Comparison of ENCODE assay signal across 21 cellular contexts in the genomic region with DNA sequence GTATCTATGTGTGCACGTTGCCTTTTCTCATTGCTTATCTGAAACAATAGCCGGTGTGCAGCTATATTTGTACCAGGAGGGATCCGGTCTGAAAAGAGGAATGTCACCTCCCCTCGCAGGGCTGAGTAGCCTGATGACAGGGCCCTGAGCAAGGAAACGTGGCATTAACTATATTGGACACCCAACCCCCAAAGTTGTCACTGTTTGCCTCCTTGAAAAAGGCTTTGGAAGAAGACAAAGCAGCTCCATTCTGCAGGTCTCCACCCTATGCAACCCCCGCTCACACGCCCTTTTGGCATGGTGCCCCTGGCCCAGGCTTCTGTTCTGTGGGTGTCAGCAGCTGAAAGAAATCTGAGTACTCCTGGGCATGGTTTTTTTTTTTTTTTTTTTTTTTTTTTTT. TPM values are rescaled to one million over a fixed set of nuclear protein-coding genes. Genes with fewer than 3 reads are reported as not detected.
DNase-seq lines count a peak whose midpoint lies in the region; ATAC-seq and TF ChIP-seq lines count a peak whose summit lies in the region.
"Had no signal": no experiment of that assay in that cellular context is flagged by ENCODE, and none has a peak within 500 bp of the region (broad histone marks: within the 10 kb centered on the region; RNA-seq: fewer than 3 reads in every experiment).

No MANE protein-coding gene starts in this region.

- no peak overlapping the region for H2BK120ac ChIP-seq in mesenchymal stem cell (ENCODE audit: low read depth, low read length)

- H3K27me3 Mint-ChIP-seq in brain, result peaks cover 3% of the 10 kb centered on the region
- H3K27me3 Mint-ChIP-seq in nephron (ENCODE audit: low read depth), result no peaks in the 10 kb centered on the region
- H3K27me3 Mint-ChIP-seq in CD8-positive, alpha-beta memory T cell, result peaks cover 0 to 21% of the 10 kb centered on the region in 2 donors
- H3K27me3 Mint-ChIP-seq in activated naive CD4-positive, alpha-beta T cell treated with anti-CD3 and anti-CD28 coated beads, Interleukin-2, amount 10 ng/mL, durations not matched to agents 7 days and 5 days, result no peaks in the 10 kb centered on the region
- peaks cover 3% of the 10 kb centered on the region for H3K27me3 Mint-ChIP-seq in activated T-cell treated with anti-CD3 and anti-CD28 coated beads, Interleukin-2, amount 50 U/mL, for 4 hours (ENCODE audit: low read depth)
- H3K27me3 Mint-ChIP-seq: progenitor cell of endocrine pancreas had no signal

- H4K91ac ChIP-seq in mesenchymal stem cell (ENCODE audit: low read length), result no peak overlapping the region

- H3K9me3 ChIP-seq in CD8-positive, alpha-beta memory T cell (ENCODE audit: low read length), result no peaks in the 10 kb centered on the region
- no peaks in the 10 kb centered on the region for H3K9me3 ChIP-seq in mesenchymal stem cell (ENCODE audit: control insufficient read depth, low read length)

- 66% methylated on average over 7 of the region's 7 CpGs for WGBS in mesenchymal stem cell

- H3K79me1 ChIP-seq in mesenchymal stem cell (replicated peaks; ENCODE audit: low read length, poor library complexity, severe bottlenecking), result no peaks in the 10 kb centered on the region

- no peak overlapping the region for H3K9ac ChIP-seq in mesenchymal stem cell (ENCODE audit: low read length)

- H3K27me3 ChIP-seq in CD8-positive, alpha-beta memory T cell (ENCODE audit: insufficient read depth, low read length, poor library complexity, severe bottlenecking), result no peaks in the 10 kb centered on the region
- peaks cover 0 to 52% of the 10 kb centered on the region in 2 experiments for H3K27me3 ChIP-seq in mesenchymal stem cell (ENCODE audit: control insufficient read depth in 1 of 2, insufficient read depth in 1 of 2, low read length in 2 of 2)
- H3K27me3 ChIP-seq: hepatocyte had no signal

- no peak overlapping the region for H2BK15ac ChIP-seq in mesenchymal stem cell (ENCODE audit: low read depth, poor library complexity, severe bottlenecking)

- no peak for ATAC-seq in activated T-cell treated with anti-CD3 and anti-CD28 coated beads, Interleukin-2, amount 50 U/mL, for 4 hours
- ATAC-seq: esophagus mucosa had no signal

- no peak overlapping the region for H4K8ac ChIP-seq in mesenchymal stem cell (ENCODE audit: low read length)

- H2BK12ac ChIP-seq in mesenchymal stem cell (ENCODE audit: low read length in 2 of 2), result no peak overlapping the region

- no peaks in the 10 kb centered on the region for H3K36me3 ChIP-seq in CD8-positive, alpha-beta memory T cell (ENCODE audit: insufficient read depth, low read length)
- H3K36me3 ChIP-seq in mesenchymal stem cell (ENCODE audit: control insufficient read depth in 1 of 2, insufficient read depth in 2 of 2, low read depth in 1 of 2, low read length in 2 of 2), result no peaks in the 10 kb centered on the region

- DNase-seq in DMS79 treated with DMSO at 0.1 percent for 48 hours (lab: John Stamatoyannopoulos, UW), result peak; percentile 51
- DNase-seq in NCI-H1092 treated with DMSO at 0.1 percent for 48 hours (lab: John Stamatoyannopoulos, UW), result peak; percentile 68
- no peak for DNase-seq in CD8-positive, alpha-beta memory T cell
- no peak for DNase-seq in activated naive CD4-positive, alpha-beta T cell treated with anti-CD3 and anti-CD28 coated beads, Interleukin-2, amount 10 ng/mL, durations not matched to agents 7 days and 5 days
- DNase-seq in activated T-cell treated with anti-CD3 and anti-CD28 coated beads, Interleukin-2, amount 50 U/mL, for 4 hours, result no peak
- no peak for DNase-seq in mesenchymal stem cell
- DNase-seq: activated CD4-positive, CD25-positive, alpha-beta regulatory T cell; activated effector memory CD4-positive, alpha-beta T cell treated with anti-CD3 and anti-CD28 coated beads, Interleukin-2, amount 50 U/mL, for 16 hours; KBM-7; kidney; NCI-H1436; NCI-H82; T-helper 1 cell had no signal

- no peak overlapping the region for H2BK5ac ChIP-seq in mesenchymal stem cell (ENCODE audit: low read depth, low read length, poor library complexity, severe bottlenecking)

- H3K36me3 Mint-ChIP-seq in brain (no peaks in the 10 kb centered on the region), nephron (ENCODE audit: low read depth) (no peaks in the 10 kb centered on the region)
- no peaks in the 10 kb centered on the region for H3K36me3 Mint-ChIP-seq in CD8-positive, alpha-beta memory T cell
- H3K36me3 Mint-ChIP-seq in activated naive CD4-positive, alpha-beta T cell treated with anti-CD3 and anti-CD28 coated beads, Interleukin-2, amount 10 ng/mL, durations not matched to agents 7 days and 5 days, result no peaks in the 10 kb centered on the region
- H3K36me3 Mint-ChIP-seq in activated T-cell treated with anti-CD3 and anti-CD28 coated beads, Interleukin-2, amount 50 U/mL, for 4 hours (ENCODE audit: insufficient read depth), result no peaks in the 10 kb centered on the region

- H3K4me3 Mint-ChIP-seq in brain, result peak overlapping the region in 3 of 5 experiments; percentile 1 to 18 (median 12)
- peak overlapping the region in 1 of 3 experiments; percentile 37 for H3K4me3 Mint-ChIP-seq in nephron
- no peak overlapping the region for H3K4me3 Mint-ChIP-seq in CD8-positive, alpha-beta memory T cell
- H3K4me3 Mint-ChIP-seq in activated naive CD4-positive, alpha-beta T cell treated with anti-CD3 and anti-CD28 coated beads, Interleukin-2, amount 10 ng/mL, durations not matched to agents 7 days and 5 days, result no peak overlapping the region
- no peak overlapping the region for H3K4me3 Mint-ChIP-seq in activated T-cell treated with anti-CD3 and anti-CD28 coated beads, Interleukin-2, amount 50 U/mL, for 4 hours
- H3K4me3 Mint-ChIP-seq: dendritic cell treated with granulocyte-macrophage colony-stimulating factor and Interleukin-4, amounts not matched to agents 40 ng/mL and 50 ng/mL, for 4 days had no signal

- no peak overlapping the region for H3K14ac ChIP-seq in mesenchymal stem cell (ENCODE audit: low read length in 2 of 2)

- no peak overlapping the region for H3K4me2 ChIP-seq in mesenchymal stem cell (ENCODE audit: low read length, poor library complexity, severe bottlenecking)
- H3K4me2 ChIP-seq: hepatocyte had no signal

- TF ChIP-seq CTCF in brain (conservative IDR thresholded peaks at IDR 0.05) (no peak), nephron (IDR thresholded peaks at IDR 0.05; ENCODE audit: unreplicated experiment in 3 of 3) (no peak)

- no peaks in the 10 kb centered on the region for H3K4me1 ChIP-seq in CD8-positive, alpha-beta memory T cell (ENCODE audit: insufficient read depth, low read length)
- no peaks in the 10 kb centered on the region for H3K4me1 ChIP-seq in mesenchymal stem cell (ENCODE audit: control insufficient read depth, insufficient read depth, low read depth, low read length)

- CTCF ChIA-PET in CD8-positive, alpha-beta memory T cell (lab: Charles Lee), result no interaction called here
- CTCF ChIA-PET in activated naive CD4-positive, alpha-beta T cell treated with anti-CD3 and anti-CD28 coated beads, Interleukin-2, amount 10 ng/mL, durations not matched to agents 7 days and 5 days (lab: Charles Lee), result no interaction called here

- POLR2A ChIA-PET in CD8-positive, alpha-beta memory T cell (lab: Charles Lee), result no interaction called here

- H2AFZ ChIP-seq in mesenchymal stem cell (ENCODE audit: low read depth, low read length), result no peak overlapping the region
- H2AFZ ChIP-seq: hepatocyte had no signal

- H3K27ac Mint-ChIP-seq in brain (peak overlapping the region in 4 of 5 experiments; percentile 24 to 83 (median 67)), nephron (peak overlapping the region; percentile 50 to 85 (median 53))
- no peak overlapping the region for H3K27ac Mint-ChIP-seq in CD8-positive, alpha-beta memory T cell
- H3K27ac Mint-ChIP-seq in activated naive CD4-positive, alpha-beta T cell treated with anti-CD3 and anti-CD28 coated beads, Interleukin-2, amount 10 ng/mL, durations not matched to agents 7 days and 5 days, result no peak overlapping the region
- H3K27ac Mint-ChIP-seq: dendritic cell treated with granulocyte-macrophage colony-stimulating factor and Interleukin-4, amounts not matched to agents 40 ng/mL and 50 ng/mL, for 4 days; progenitor cell of endocrine pancreas had no signal

- H2AK5ac ChIP-seq in mesenchymal stem cell (ENCODE audit: low read length, severe bottlenecking), result no peak overlapping the region

- no peak overlapping the region for H3K27ac ChIP-seq in CD8-positive, alpha-beta memory T cell (ENCODE audit: low read depth, low read length)
- H3K27ac ChIP-seq in mesenchymal stem cell (ENCODE audit: low read length, poor library complexity, severe bottlenecking), result no peak overlapping the region
- H3K27ac ChIP-seq: hepatocyte had no signal

- no peak overlapping the region for H3K4me3 ChIP-seq in CD8-positive, alpha-beta memory T cell (ENCODE audit: low read length)
- H3K4me3 ChIP-seq in mesenchymal stem cell (ENCODE audit: insufficient read depth in 1 of 2, low read depth in 1 of 2, low read length in 2 of 2), result no peak overlapping the region
- H3K4me3 ChIP-seq: hepatocyte had no signal

- peaks cover 0 to 3% (median 0%) of the 10 kb centered on the region in 5 experiments for H3K9me3 Mint-ChIP-seq in brain
- peaks cover 11% of the 10 kb centered on the region for H3K9me3 Mint-ChIP-seq in nephron
- peaks cover 0 to 2% (median 0%) of the 10 kb centered on the region in 5 donors for H3K9me3 Mint-ChIP-seq in CD8-positive, alpha-beta memory T cell
- no peaks in the 10 kb centered on the region for H3K9me3 Mint-ChIP-seq in activated naive CD4-positive, alpha-beta T cell treated with anti-CD3 and anti-CD28 coated beads, Interleukin-2, amount 10 ng/mL, durations not matched to agents 7 days and 5 days
- H3K9me3 Mint-ChIP-seq in activated T-cell treated with anti-CD3 and anti-CD28 coated beads, Interleukin-2, amount 50 U/mL, for 4 hours, result no peaks in the 10 kb centered on the region
- H3K9me3 Mint-ChIP-seq: dendritic cell treated with granulocyte-macrophage colony-stimulating factor and Interleukin-4, amounts not matched to agents 40 ng/mL and 50 ng/mL, for 4 days had no signal

- H3K4me1 Mint-ChIP-seq in brain, result peaks cover 36% of the 10 kb centered on the region
- peaks cover 32% of the 10 kb centered on the region for H3K4me1 Mint-ChIP-seq in nephron
- no peaks in the 10 kb centered on the region for H3K4me1 Mint-ChIP-seq in CD8-positive, alpha-beta memory T cell
- H3K4me1 Mint-ChIP-seq in activated naive CD4-positive, alpha-beta T cell treated with anti-CD3 and anti-CD28 coated beads, Interleukin-2, amount 10 ng/mL, durations not matched to agents 7 days and 5 days, result no peaks in the 10 kb centered on the region
- no peaks in the 10 kb centered on the region for H3K4me1 Mint-ChIP-seq in activated T-cell treated with anti-CD3 and anti-CD28 coated beads, Interleukin-2, amount 50 U/mL, for 4 hours (ENCODE audit: low read depth)

- H3K18ac ChIP-seq in mesenchymal stem cell (ENCODE audit: low read depth in 1 of 2, low read length in 2 of 2), result no peak overlapping the region

- no peak overlapping the region for H3K4ac ChIP-seq in mesenchymal stem cell (ENCODE audit: low read depth in 1 of 2, low read length in 2 of 2)

- H3K23ac ChIP-seq in mesenchymal stem cell (ENCODE audit: low read length in 2 of 2), result no peak overlapping the region

RNA-seq across cellular contexts. Expression of a gene that starts 8.2 kb away (rescaled TPM):
- 5.0 TPM for polyA plus RNA-seq in brain (ENCODE audit: insufficient read depth, low read depth, low replicate concordance)
- not detected for total RNA-seq in CD8-positive, alpha-beta memory T cell
- polyA plus RNA-seq in CD8-positive, alpha-beta memory T cell, result not detected
- total RNA-seq in activated T-cell treated with anti-CD3 and anti-CD28 coated beads, Interleukin-2, amount 50 U/mL, for 4 hours, result not detected
- polyA plus RNA-seq in mesenchymal stem cell (2013, experiment 1 of 2), result not detected
- polyA plus RNA-seq in mesenchymal stem cell (2013, experiment 2 of 2), result not detected
- total RNA-seq: esophagus mucosa, RPMI7951 had no signal
- polyA plus RNA-seq: aorta had no signal

RNA-seq across cellular contexts. Expression of a gene that starts 12.3 kb away (rescaled TPM):
- polyA plus RNA-seq in brain (ENCODE audit: insufficient read depth, low read depth, low replicate concordance), result 0.75 TPM
- total RNA-seq in CD8-positive, alpha-beta memory T cell, result not detected
- not detected for polyA plus RNA-seq in CD8-positive, alpha-beta memory T cell
- total RNA-seq in activated T-cell treated with anti-CD3 and anti-CD28 coated beads, Interleukin-2, amount 50 U/mL, for 4 hours, result not detected
- polyA plus RNA-seq in mesenchymal stem cell (2013, experiment 1 of 2), result not detected
- polyA plus RNA-seq in mesenchymal stem cell (2013, experiment 2 of 2), result not detected
- total RNA-seq: aorta, esophagus mucosa, hepatocyte, kidney, progenitor cell of endocrine pancreas, RPMI7951 had no signal
- polyA plus RNA-seq: aorta, hepatocyte had no signal

RNA-seq across cellular contexts. Expression of a gene that starts 31.1 kb away (rescaled TPM):
- 2.3 TPM for polyA plus RNA-seq in brain (ENCODE audit: insufficient read depth, low read depth, low replicate concordance)
- not detected for total RNA-seq in CD8-positive, alpha-beta memory T cell
- polyA plus RNA-seq in CD8-positive, alpha-beta memory T cell, result not detected
- not detected for total RNA-seq in activated T-cell treated with anti-CD3 and anti-CD28 coated beads, Interleukin-2, amount 50 U/mL, for 4 hours
- polyA plus RNA-seq in mesenchymal stem cell (2013, experiment 1 of 2), result not detected
- not detected for polyA plus RNA-seq in mesenchymal stem cell (2013, experiment 2 of 2)
- total RNA-seq: aorta, esophagus mucosa, hepatocyte, kidney, progenitor cell of endocrine pancreas, RPMI7951 had no signal
- polyA plus RNA-seq: aorta, hepatocyte had no signal

Comparison
In these comparisons a context has a peak if more than half of its experiments do, and no peak if none do; other contexts are left out.
1. DNase-seq: peak in DMS79 treated with DMSO at 0.1 percent for 48 hours (single experiment) and NCI-H1092 treated with DMSO at 0.1 percent for 48 hours (single experiment); none in CD8-positive, alpha-beta memory T cell (0 of 5), activated naive CD4-positive, alpha-beta T cell treated with anti-CD3 and anti-CD28 coated beads, Interleukin-2, amount 10 ng/mL, durations not matched to agents 7 days and 5 days (single experiment), activated T-cell treated with anti-CD3 and anti-CD28 coated beads, Interleukin-2, amount 50 U/mL, for 4 hours (single experiment) and mesenchymal stem cell (single experiment).
2. H3K27ac Mint-ChIP-seq: peak in brain (4 of 5) and nephron (3 of 3); none in CD8-positive, alpha-beta memory T cell (0 of 8) and activated naive CD4-positive, alpha-beta T cell treated with anti-CD3 and anti-CD28 coated beads, Interleukin-2, amount 10 ng/mL, durations not matched to agents 7 days and 5 days (single experiment).
3. H3K4me3 Mint-ChIP-seq: peak in brain (3 of 5); none in CD8-positive, alpha-beta memory T cell (0 of 7), activated naive CD4-positive, alpha-beta T cell treated with anti-CD3 and anti-CD28 coated beads, Interleukin-2, amount 10 ng/mL, durations not matched to agents 7 days and 5 days (single experiment) and activated T-cell treated with anti-CD3 and anti-CD28 coated beads, Interleukin-2, amount 50 U/mL, for 4 hours (single experiment).